Comparison of ENCODE assay signal across 25 cellular contexts in genomic region chr12:5000204-5000603, GRCh38. TPM values are rescaled to one million over a fixed set of nuclear protein-coding genes. Genes with fewer than 3 reads are reported as not detected.
DNase-seq lines count a peak whose midpoint lies in the region; FAIRE-seq and TF ChIP-seq lines count a peak whose summit lies in the region.
"Had no signal": no experiment of that assay in that cellular context is flagged by ENCODE, and none has a peak within 500 bp of the region (broad histone marks: within the 10 kb centered on the region; RNA-seq: fewer than 3 reads in every experiment).

No MANE protein-coding gene starts in this region.

- TF ChIP-seq CTCF in fibroblast of mammary gland (conservative IDR thresholded peaks at IDR 0.05; ENCODE audit: control insufficient read depth, insufficient read depth, low read depth, low read length) (peak; percentile 12), right atrium auricular region (IDR thresholded peaks at IDR 0.05) (no peak)

- H3K4me3 ChIP-seq in fibroblast of mammary gland (ENCODE audit: control insufficient read depth, low read depth, low read length): no peak overlapping the region
- H3K4me3 ChIP-seq in right atrium auricular region: no peak overlapping the region
- H3K4me3 ChIP-seq: BLaER1, GM23338, thyroid gland had no signal

- no peaks in the 10 kb centered on the region for H3K27me3 ChIP-seq in right atrium auricular region
- H3K27me3 ChIP-seq: BLaER1, thyroid gland had no signal

- H3K9me3 ChIP-seq in right atrium auricular region: no peaks in the 10 kb centered on the region
- H3K9me3 ChIP-seq: BLaER1, thyroid gland had no signal

- peaks cover 0 to 14% of the 10 kb centered on the region in 2 donors for H3K4me1 ChIP-seq in right atrium auricular region
- H3K4me1 ChIP-seq: thyroid gland had no signal

- FAIRE-seq in GM12891 (lab: Jason Lieb, UNC): peak; percentile 80
- FAIRE-seq: GM18507 had no signal

- TF ChIP-seq POLR2A in GM12891 (IDR thresholded peaks at IDR 0.05; ENCODE audit: low read depth, low read length): no peak

- no peak overlapping the region for H3K27ac ChIP-seq in right atrium auricular region
- H3K27ac ChIP-seq: BLaER1, HL-60, thyroid gland had no signal

- no peaks in the 10 kb centered on the region for H3K36me3 ChIP-seq in right atrium auricular region
- H3K36me3 ChIP-seq: BLaER1, thyroid gland had no signal

- DNase-seq in NCI-H1417 (lab: John Stamatoyannopoulos, UW) (peak in 2 of 3 experiments; percentile 16 to 36), NCI-H1417 treated with DMSO at 0.1 percent for 48 hours (lab: John Stamatoyannopoulos, UW) (no peak), GM12891 (ENCODE audit: insufficient read length, low spot score) (no peak), NCI-H69 (lab: John Stamatoyannopoulos, UW) (peak; percentile 78), fibroblast of mammary gland (ENCODE audit: low read depth) (no peak), right atrium auricular region (ENCODE audit: low spot score) (no peak), NCI-H2196 (lab: John Stamatoyannopoulos, UW; ENCODE audit: unreplicated experiment) (no peak), islet precursor cell (no peak)
- DNase-seq: activated naive CD8-positive, alpha-beta T cell treated with anti-CD3 and anti-CD28 coated beads, Interleukin-2, amount 10 ng/mL, durations not matched to agents 7 days and 5 days; DMS 273 treated with DMSO at 0.1 percent for 48 hours; erythroblast; KBM-7; left ventricle myocardium superior; NCI-H1048; nucleus accumbens; SIG-M5; stimulated activated naive CD4-positive, alpha-beta T cell; thyroid gland had no signal

TF ChIP-seq in GM12891, 5 proteins besides CTCF, POLR2A, EP300 and RAD21:
- TF ChIP-seq PAX5 (IDR thresholded peaks at IDR 0.05; ENCODE audit: insufficient read depth, low read length, severe bottlenecking) (no peak), POLR2AphosphoS5 (IDR thresholded peaks at IDR 0.05; ENCODE audit: low read depth, low read length) (no peak), SPI1 (IDR thresholded peaks at IDR 0.05; ENCODE audit: low read depth, low read length) (no peak), TAF1 (IDR thresholded peaks at IDR 0.05; ENCODE audit: low read depth, low read length) (no peak), POU2F2 (IDR thresholded peaks at IDR 0.05; ENCODE audit: low read depth, low read length) (no peak)
TF ChIP-seq in GM12891: peak in this region for 0.

RNA-seq across cellular contexts. Expression of gene KCNA5, which starts 43.5 kb away (rescaled TPM):
- polyA plus RNA-seq in GM12891 (2012; ENCODE audit: low read depth, missing spikeins): 0.08 TPM
- 100 to 1,000 TPM in 1 of 2 donors, 10 to 100 TPM in 1; 74.6 to 166 TPM for total RNA-seq in right atrium auricular region
- total RNA-seq: A172; activated CD8-positive, alpha-beta memory T cell treated with anti-CD3 and anti-CD28 coated beads for 36 hours; activated naive CD8-positive, alpha-beta T cell treated with anti-CD3 and anti-CD28 coated beads, Interleukin-2, amount 10 ng/mL, durations not matched to agents 7 days and 5 days; T-helper 2 cell treated with Interferon-gamma antibody and Interleukin-4, amounts not matched to agents 100 ng/mL and 5 ng/mL, for 36 hours had no signal

Comparison
In these comparisons a context has a peak if more than half of its experiments do, and no peak if none do; other contexts are left out.
1. DNase-seq: peak in NCI-H1417 (2 of 3) and NCI-H69 (single experiment); none in NCI-H1417 treated with DMSO at 0.1 percent for 48 hours (single experiment), GM12891 (single experiment), fibroblast of mammary gland (single experiment), right atrium auricular region (single experiment), NCI-H2196 (single experiment) and islet precursor cell (single experiment).